Comparison of ENCODE assay signal across 32 cellular contexts in genomic region chr2:120561393-120562035, GRCh38.
"Had no signal": no experiment of that assay in that cellular context is flagged by ENCODE, and none has a peak within 500 bp of the region (broad histone marks: within the 10 kb centered on the region; RNA-seq: fewer than 3 reads in every experiment).

No MANE protein-coding gene starts in this region.

- DNase-seq: activated CD4-positive, alpha-beta T cell treated with anti-CD3 and anti-CD28 coated beads for 48 hours; activated CD4-positive, alpha-beta T cell treated with anti-CD3 and anti-CD28 coated beads, Interleukin-2, amount 50 U/mL, for 48 hours; activated CD8-positive, alpha-beta memory T cell treated with anti-CD3 and anti-CD28 coated beads, Interleukin-2, amount 50 U/mL, for 4 hours; activated effector memory CD4-positive, alpha-beta T cell treated with anti-CD3 and anti-CD28 coated beads, Interleukin-2, amount 50 U/mL, for 16 hours; activated naive CD4-positive, alpha-beta T cell treated with anti-CD3 and anti-CD28 coated beads for 36 hours; activated naive CD8-positive, alpha-beta T cell treated with anti-CD3 and anti-CD28 coated beads for 36 hours; activated T-cell treated with anti-CD3 and anti-CD28 coated beads, Interleukin-2, amount 50 U/mL, for 1 hour; brain microvascular endothelial cell; central memory CD4-positive, alpha-beta T cell; foreskin keratinocyte; heart left ventricle; mammary epithelial cell; naive B cell; nucleus accumbens; pancreas; retina; sigmoid colon; stimulated activated CD4-positive, alpha-beta T cell treated with anti-CD3 and anti-CD28 coated beads, Interleukin-1b, Interleukin-23, amount 100 ng/mL, for 48 hours; stimulated activated naive B cell treated with anti-CD40 and anti-IgM and Interleukin-4, amounts not matched to agents 10 μg/mL and 1 μg/mL and 100 μg/mL, for 72 hours; T-helper 17 cell; T1000; tibial artery; WERI-Rb-1 had no signal

- H3K27me3 Mint-ChIP-seq: activated naive CD8-positive, alpha-beta T cell treated with anti-CD3 and anti-CD28 coated beads for 36 hours had no signal

- ATAC-seq: activated CD4-positive, CD25-positive, alpha-beta regulatory T cell treated with anti-CD3 and anti-CD28 coated beads, Interleukin-2, amount 50 U/mL, for 24 hours; foreskin keratinocyte; heart left ventricle; pancreas; stimulated activated naive B cell treated with anti-CD40 and anti-IgM and Interleukin-4, amounts not matched to agents 10 μg/mL and 1 μg/mL and 100 μg/mL, for 72 hours; T-helper 17 cell had no signal

- H3K9me3 Mint-ChIP-seq: activated naive CD4-positive, alpha-beta T cell treated with anti-CD3 and anti-CD28 coated beads for 36 hours; activated naive CD8-positive, alpha-beta T cell treated with anti-CD3 and anti-CD28 coated beads for 36 hours; activated T-helper 1 cell treated with anti-CD3 and anti-CD28 coated beads, Interleukin-12 subunit alpha, Interleukin-12 subunit beta, Interleukin-2, Interleukin-4 antibody, amounts not matched to agents 30 ng/mL and 10 ng/mL and 1 ng/mL, durations not matched to agents 14 hours and 24 hours and 36 hours; dendritic cell treated with granulocyte-macrophage colony-stimulating factor and Interleukin-4, amounts not matched to agents 40 ng/mL and 50 ng/mL, for 4 days; mesothelial cell of epicardium; stimulated activated naive B cell treated with anti-CD40 and anti-IgM and Interleukin-4, amounts not matched to agents 10 μg/mL and 1 μg/mL and 100 μg/mL, for 72 hours had no signal

- H3K27me3 ChIP-seq: ascending aorta, brain microvascular endothelial cell, esophagus muscularis mucosa, heart left ventricle, pancreas, sigmoid colon, suprapubic skin, tibial artery had no signal

- H3K4me3 Mint-ChIP-seq: activated naive CD4-positive, alpha-beta T cell treated with anti-CD3 and anti-CD28 coated beads for 36 hours; activated naive CD8-positive, alpha-beta T cell treated with anti-CD3 and anti-CD28 coated beads for 36 hours; activated T-helper 1 cell treated with anti-CD3 and anti-CD28 coated beads, Interleukin-12 subunit alpha, Interleukin-12 subunit beta, Interleukin-2, Interleukin-4 antibody, amounts not matched to agents 30 ng/mL and 10 ng/mL and 1 ng/mL, durations not matched to agents 14 hours and 24 hours and 36 hours; dendritic cell treated with granulocyte-macrophage colony-stimulating factor and Interleukin-4, amounts not matched to agents 40 ng/mL and 50 ng/mL, for 4 days; mesothelial cell of epicardium; stimulated activated naive B cell treated with anti-CD40 and anti-IgM and Interleukin-4, amounts not matched to agents 10 μg/mL and 1 μg/mL and 100 μg/mL, for 72 hours; T-helper 17 cell had no signal

- H3K4me3 ChIP-seq: ascending aorta, esophagus muscularis mucosa, heart left ventricle, pancreas, prostate gland, sigmoid colon, smooth muscle cell, suprapubic skin, tibial artery had no signal

- H3K36me3 Mint-ChIP-seq: activated naive CD8-positive, alpha-beta T cell treated with anti-CD3 and anti-CD28 coated beads for 36 hours; mesothelial cell of epicardium; naive B cell; stimulated activated naive B cell treated with anti-CD40 and anti-IgM and Interleukin-4, amounts not matched to agents 10 μg/mL and 1 μg/mL and 100 μg/mL, for 72 hours had no signal

- H3K4me1 Mint-ChIP-seq: activated naive CD8-positive, alpha-beta T cell treated with anti-CD3 and anti-CD28 coated beads for 36 hours; naive B cell; T-helper 17 cell had no signal

- H3K27ac Mint-ChIP-seq: activated naive CD4-positive, alpha-beta T cell treated with anti-CD3 and anti-CD28 coated beads for 36 hours; activated naive CD8-positive, alpha-beta T cell treated with anti-CD3 and anti-CD28 coated beads for 36 hours; activated T-helper 1 cell treated with anti-CD3 and anti-CD28 coated beads, Interleukin-12 subunit alpha, Interleukin-12 subunit beta, Interleukin-2, Interleukin-4 antibody, amounts not matched to agents 30 ng/mL and 10 ng/mL and 1 ng/mL, durations not matched to agents 14 hours and 24 hours and 36 hours; dendritic cell treated with granulocyte-macrophage colony-stimulating factor and Interleukin-4, amounts not matched to agents 40 ng/mL and 50 ng/mL, for 4 days; mesothelial cell of epicardium; naive B cell; stimulated activated naive B cell treated with anti-CD40 and anti-IgM and Interleukin-4, amounts not matched to agents 10 μg/mL and 1 μg/mL and 100 μg/mL, for 72 hours; T-helper 17 cell had no signal

- H3K27ac ChIP-seq: ascending aorta, brain microvascular endothelial cell, esophagus muscularis mucosa, foreskin keratinocyte, heart left ventricle, pancreas, prostate gland, sigmoid colon, suprapubic skin, tibial artery, WERI-Rb-1 had no signal

- H3K4me1 ChIP-seq: foreskin keratinocyte, prostate gland, sigmoid colon had no signal

- H3K36me3 ChIP-seq: ascending aorta, brain microvascular endothelial cell, esophagus muscularis mucosa, heart left ventricle, pancreas, prostate gland, sigmoid colon, suprapubic skin, tibial artery, WERI-Rb-1 had no signal

- H3K4me2 ChIP-seq: smooth muscle cell had no signal

- H3K9me3 ChIP-seq: ascending aorta, esophagus muscularis mucosa, heart left ventricle, pancreas, prostate gland, sigmoid colon, suprapubic skin, tibial artery had no signal
